Comparison of ENCODE assay signal across 8 cellular contexts in the genomic region with DNA sequence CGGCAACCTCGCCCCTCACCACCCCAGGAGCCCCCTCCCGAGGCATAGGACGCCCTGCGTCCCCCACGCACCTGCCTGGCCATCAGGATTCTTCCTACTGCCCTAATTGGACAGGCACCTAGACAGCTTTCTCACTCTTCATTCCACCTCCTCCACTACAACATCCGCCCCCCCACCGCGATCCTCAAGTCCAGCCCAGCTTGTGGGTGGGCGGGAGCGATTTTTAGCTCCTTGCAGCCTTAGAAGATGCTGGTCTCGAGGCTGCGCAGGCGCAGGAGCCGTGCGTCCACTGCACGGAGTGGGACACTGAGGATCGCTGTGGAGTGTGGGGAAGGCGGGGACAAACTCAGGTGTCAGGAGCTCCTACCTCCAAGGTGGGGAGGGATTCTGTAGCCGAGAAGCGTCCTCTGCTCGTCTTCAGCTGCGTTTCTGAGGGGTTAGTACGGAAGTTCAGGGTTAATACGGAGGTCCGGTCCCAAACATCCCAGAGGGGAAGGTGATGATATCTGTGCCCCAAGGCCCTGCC. TPM values are rescaled to one million over a fixed set of nuclear protein-coding genes. Genes with fewer than 3 reads are reported as not detected.
DNase-seq lines count a peak whose midpoint lies in the region; ATAC-seq, FAIRE-seq and TF ChIP-seq lines count a peak whose summit lies in the region.

A gene (minus strand): TSS at position 162 of the 526 bp plus-strand sequence. CDS start 4,600 bp downstream, outside the sequence.

- H3K9me3 Mint-ChIP-seq in activated B cell treated with CpG ODN at 0.5 μM for 24 hours (peaks cover 3% of the 10 kb centered on the region), immature natural killer cell (peaks cover 0 to 4% (median 0%) of the 10 kb centered on the region in 6 donors)

- peaks cover 33% of the 10 kb centered on the region for H3K4me1 Mint-ChIP-seq in activated B cell treated with CpG ODN at 0.5 μM for 24 hours
- peaks cover 36 to 40% of the 10 kb centered on the region in 2 donors for H3K4me1 Mint-ChIP-seq in immature natural killer cell

- H3K27me3 Mint-ChIP-seq in activated B cell treated with CpG ODN at 0.5 μM for 24 hours (peaks cover 69% of the 10 kb centered on the region), immature natural killer cell (ENCODE audit: low read depth in 3 of 3) (peaks cover 36 to 64% (median 42%) of the 10 kb centered on the region in 3 donors)

- no peaks in the 10 kb centered on the region for H3K36me3 Mint-ChIP-seq in activated B cell treated with CpG ODN at 0.5 μM for 24 hours (ENCODE audit: low read depth)
- no peaks in the 10 kb centered on the region for H3K36me3 Mint-ChIP-seq in immature natural killer cell

- POLR2A ChIA-PET in activated B cell treated with CpG ODN at 0.5 μM for 24 hours (lab: Charles Lee): interaction anchor here (0.6 kb wide), 1 partner anchor 280 kb away, joined by 3 read pairs; no protein-coding TSS in a partner anchor

- H3K27ac ChIP-seq in left ventricle myocardium inferior (replicated peaks) (no peak within 1 kb of the TSS), upper lobe of right lung (no peak within 1 kb of the TSS)

- no peak for TF ChIP-seq CTCF in left ventricle myocardium inferior (IDR thresholded peaks at IDR 0.05; ENCODE audit: borderline replicate concordance)
- no peak for TF ChIP-seq CTCF in activated B cell treated with CpG ODN at 0.5 μM for 24 hours (IDR thresholded peaks at IDR 0.05)
- TF ChIP-seq CTCF in upper lobe of right lung (IDR thresholded peaks at IDR 0.05): no peak

- CTCF ChIA-PET in activated B cell treated with CpG ODN at 0.5 μM for 24 hours (lab: Charles Lee): no interaction called here

- H3K4me3 ChIP-seq in left ventricle myocardium inferior (peak within 1 kb of the TSS; percentile 57), upper lobe of right lung (peak within 1 kb of the TSS; percentile 40)

- DNase-seq in left ventricle myocardium inferior: no peak
- no peak for DNase-seq in left cardiac atrium
- DNase-seq in activated B cell treated with CpG ODN at 0.5 μM for 24 hours: no peak
- no peak for DNase-seq in immature natural killer cell
- no peak for DNase-seq in upper lobe of right lung
- DNase-seq in LoVo (ENCODE audit: low spot score): no peak
- DNase-seq in DMS153 treated with DMSO at 0.1 percent for 48 hours (lab: John Stamatoyannopoulos, UW; ENCODE audit: unreplicated experiment): no peak
- DNase-seq in H54 (ENCODE audit: insufficient read length, low spot score): no peak

- H3K9me3 ChIP-seq in left ventricle myocardium inferior (replicated peaks): no peaks in the 10 kb centered on the region
- no peaks in the 10 kb centered on the region for H3K9me3 ChIP-seq in upper lobe of right lung

- no peak for TF ChIP-seq POLR2A in H54 (IDR thresholded peaks at IDR 0.05; ENCODE audit: low read depth, low read length)

- ATAC-seq in left cardiac atrium: no peak
- ATAC-seq in activated B cell treated with CpG ODN at 0.5 μM for 24 hours (ENCODE audit: low read depth): no peak
- ATAC-seq in upper lobe of right lung: no peak

- intact Hi-C loops in left ventricle myocardium inferior (cut with micrococcal nuclease) (no loop called here), left cardiac atrium (cut with DNase I) (no loop called here), activated B cell treated with CpG ODN at 0.5 μM for 24 hours (cut with micrococcal nuclease) (no loop called here), upper lobe of right lung (cut with DNase I) (no loop called here)

- H3K4me1 ChIP-seq in left ventricle myocardium inferior (peaks cover 31% of the 10 kb centered on the region), upper lobe of right lung (peaks cover 13% of the 10 kb centered on the region)

- H3K27ac Mint-ChIP-seq in activated B cell treated with CpG ODN at 0.5 μM for 24 hours: no peak within 1 kb of the TSS
- H3K27ac Mint-ChIP-seq in immature natural killer cell: peak within 1 kb of the TSS in 4 of 6 donors; percentile 8 to 57 (median 22)

- peak within 1 kb of the TSS; percentile 51 for H3K4me3 Mint-ChIP-seq in activated B cell treated with CpG ODN at 0.5 μM for 24 hours
- peak within 1 kb of the TSS; percentile 59 to 75 (median 70) for H3K4me3 Mint-ChIP-seq in immature natural killer cell

- H3K27me3 ChIP-seq in left ventricle myocardium inferior (ENCODE audit: low read depth): peaks cover 100% of the 10 kb centered on the region
- H3K27me3 ChIP-seq in upper lobe of right lung: peaks cover 91% of the 10 kb centered on the region

- FAIRE-seq in H54 (lab: Jason Lieb, UNC): no peak

- H3K36me3 ChIP-seq in left ventricle myocardium inferior: no peaks in the 10 kb centered on the region
- H3K36me3 ChIP-seq in upper lobe of right lung: no peaks in the 10 kb centered on the region

RNA-seq across cellular contexts. Expression of the gene that starts here (rescaled TPM):
- total RNA-seq in left ventricle myocardium inferior (not detected), left cardiac atrium (not detected), activated B cell treated with CpG ODN at 0.5 μM for 24 hours (not detected in 2 replicates), upper lobe of right lung (not detected)
- not detected for polyA plus RNA-seq in immature natural killer cell
